In the genomic region with DNA sequence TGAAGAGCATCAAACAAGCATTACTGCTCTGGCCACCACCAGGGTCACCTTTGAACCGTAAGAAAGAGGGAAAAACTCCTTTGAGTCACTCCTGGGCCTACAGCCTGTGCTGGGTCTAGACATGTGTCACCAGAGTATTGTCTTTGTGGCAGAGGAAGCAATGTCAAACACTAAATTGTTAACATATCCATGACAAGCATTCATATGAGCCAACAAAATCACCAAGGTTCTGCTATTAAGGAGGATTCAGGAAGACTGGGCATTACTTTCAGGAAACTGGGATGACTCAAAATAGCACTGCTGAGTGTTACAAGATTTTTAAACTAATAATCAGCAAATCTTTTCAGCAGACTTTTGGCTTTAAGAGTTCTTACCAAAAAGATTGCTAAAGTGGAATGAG, we compare ENCODE assay signal across 25 cellular contexts. TPM values are rescaled to one million over a fixed set of nuclear protein-coding genes. Genes with fewer than 3 reads are reported as not detected.
A peak's percentile ranks its signal among the peaks of the same experiment; 100 is the strongest.
DNase-seq lines count a peak whose midpoint lies in the region; ATAC-seq, FAIRE-seq and TF ChIP-seq lines count a peak whose summit lies in the region.
"Had no signal": no experiment of that assay in that cellular context is flagged by ENCODE, and none has a peak within 500 bp of the region (broad histone marks: within the 10 kb centered on the region; RNA-seq: fewer than 3 reads in every experiment).

No MANE protein-coding gene starts in this region.

- H3K27me3 ChIP-seq in endothelial cell of umbilical vein (ENCODE audit: control insufficient read depth in 2 of 2, insufficient read depth in 2 of 2, low read length in 2 of 2) (peaks cover 0 to 5% of the 10 kb centered on the region in 2 experiments), skeletal muscle tissue (ENCODE audit: control insufficient read depth in 3 of 3, insufficient read depth in 3 of 3, low read length in 3 of 3) (no peaks in the 10 kb centered on the region), vagina (no peaks in the 10 kb centered on the region)
- H3K27me3 ChIP-seq: gastrocnemius medialis, thyroid gland had no signal

- intact Hi-C loops in endothelial cell of umbilical vein (cut with micrococcal nuclease): loop anchor here (1.0 kb wide), 2 partner anchors 11 to 22 kb away; no protein-coding TSS in a partner anchor
- intact Hi-C loops in left ventricle myocardium superior (cut with micrococcal nuclease): no loop called here
- intact Hi-C loops in vagina (cut with DNase I): no loop called here

- peaks cover 19% of the 10 kb centered on the region for H3K4me1 ChIP-seq in endothelial cell of umbilical vein (ENCODE audit: control insufficient read depth, extremely low read depth, insufficient read depth, low read length)
- H3K4me1 ChIP-seq in skeletal muscle tissue (ENCODE audit: control insufficient read depth in 3 of 3, insufficient read depth in 3 of 3, low read length in 3 of 3): peaks cover 0 to 3% (median 2%) of the 10 kb centered on the region in 3 donors
- H3K4me1 ChIP-seq in vagina: no peaks in the 10 kb centered on the region
- H3K4me1 ChIP-seq: thyroid gland had no signal

- H3K9me3 ChIP-seq in endothelial cell of umbilical vein (replicated peaks; ENCODE audit: control insufficient read depth, insufficient read depth, low read length): no peaks in the 10 kb centered on the region
- no peaks in the 10 kb centered on the region for H3K9me3 ChIP-seq in skeletal muscle tissue (ENCODE audit: control insufficient read depth in 3 of 3, low read length in 3 of 3)
- no peaks in the 10 kb centered on the region for H3K9me3 ChIP-seq in vagina
- H3K9me3 ChIP-seq: gastrocnemius medialis, thyroid gland had no signal

- TF ChIP-seq CTCF in endothelial cell of umbilical vein (IDR thresholded peaks at IDR 0.05; ENCODE audit: extremely low read depth in 1 of 2, insufficient read depth in 1 of 2, low read depth in 1 of 2, low read length in 2 of 2) (no peak), vagina (IDR thresholded peaks at IDR 0.05) (no peak)

- H3K79me2 ChIP-seq in endothelial cell of umbilical vein (ENCODE audit: control insufficient read depth, insufficient read depth, low read length): no peaks in the 10 kb centered on the region

- dilution Hi-C loops in endothelial cell of umbilical vein (cut with MboI; ENCODE audit: extremely low pct_ligation_motif_present, low sequenced_read_pairs): no loop called here

- POLR2A ChIA-PET in endothelial cell of umbilical vein (lab: Charles Lee): no interaction called here

- CTCF ChIA-PET in endothelial cell of umbilical vein (lab: Charles Lee): interaction anchor here (0.9 to 1.9 kb wide), 4 partner anchors 9 to 142 kb away, joined by 3 to 19 read pairs (median 4); no protein-coding TSS in a partner anchor

- TF ChIP-seq POLR2A in endothelial cell of umbilical vein (IDR thresholded peaks at IDR 0.05; ENCODE audit: low read depth, low read length) (no peak), erythroblast (IDR thresholded peaks at IDR 0.05; ENCODE audit: low read length) (no peak), vagina (IDR thresholded peaks at IDR 0.05) (no peak)

- BruUV-seq in endothelial cell of umbilical vein (replicated peaks; lab: Mats Ljungman, UMichigan): no TSS peak

- H3K4me3 ChIP-seq in endothelial cell of umbilical vein (replicated peaks in 1 of 3; ENCODE audit: insufficient read depth in 1 of 3, low read depth in 1 of 3, low read length in 3 of 3): no peak overlapping the region
- no peak overlapping the region for H3K4me3 ChIP-seq in skeletal muscle tissue (ENCODE audit: low read length in 3 of 3)
- no peak overlapping the region for H3K4me3 ChIP-seq in vagina
- H3K4me3 ChIP-seq: gastrocnemius medialis, SK-N-MC, thyroid gland had no signal

- H4K20me1 ChIP-seq in endothelial cell of umbilical vein (replicated peaks; ENCODE audit: control insufficient read depth, extremely low read depth, insufficient read depth, low read length): no peaks in the 10 kb centered on the region

- H3K4me2 ChIP-seq in endothelial cell of umbilical vein (ENCODE audit: insufficient read depth, low read length): peak overlapping the region; percentile 50

- H2AFZ ChIP-seq in endothelial cell of umbilical vein (ENCODE audit: low read depth, low read length): no peak overlapping the region

- ATAC-seq in left ventricle myocardium superior: peak; percentile 52
- ATAC-seq in HG03432 (IDR thresholded peaks at IDR 0.05; ENCODE audit: unreplicated experiment): no peak
- ATAC-seq: gastrocnemius medialis had no signal

- H3K9me1 ChIP-seq in endothelial cell of umbilical vein (replicated peaks; ENCODE audit: control insufficient read depth, extremely low read depth, insufficient read depth, low read length): no peaks in the 10 kb centered on the region

- H3K27ac ChIP-seq in endothelial cell of umbilical vein (ENCODE audit: insufficient read depth, low read depth, low read length): peak overlapping the region; percentile 51
- H3K27ac ChIP-seq in skeletal muscle tissue (ENCODE audit: low read depth, low read length): peak overlapping the region; percentile 59
- no peak overlapping the region for H3K27ac ChIP-seq in vagina
- H3K27ac ChIP-seq: epithelial cell of prostate, SK-N-MC, thyroid gland, WERI-Rb-1 had no signal

- no peak overlapping the region for H3K9ac ChIP-seq in endothelial cell of umbilical vein (replicated peaks; ENCODE audit: extremely low read depth, insufficient read depth, low read length)
- H3K9ac ChIP-seq in skeletal muscle tissue (ENCODE audit: low read depth in 1 of 3, low read length in 3 of 3): no peak overlapping the region

- peak; percentile 98 for FAIRE-seq in endothelial cell of umbilical vein (lab: Jason Lieb, UNC)
- FAIRE-seq: GM19239, keratinocyte had no signal

- H3K36me3 ChIP-seq in endothelial cell of umbilical vein (ENCODE audit: control insufficient read depth in 2 of 2, extremely low read depth in 1 of 2, insufficient read depth in 2 of 2, low read length in 2 of 2) (no peaks in the 10 kb centered on the region), skeletal muscle tissue (ENCODE audit: control insufficient read depth in 3 of 3, insufficient read depth in 3 of 3, low read length in 3 of 3) (no peaks in the 10 kb centered on the region), vagina (no peaks in the 10 kb centered on the region)
- H3K36me3 ChIP-seq: gastrocnemius medialis, thyroid gland, WERI-Rb-1 had no signal

- DNase-seq in HT1080 (ENCODE audit: low read depth) (peak; percentile 42), endothelial cell of umbilical vein (ENCODE audit: low read depth, low spot score) (peak; percentile 85), left ventricle myocardium superior (no peak), NCI-H2171 treated with DMSO at 0.1 percent for 48 hours (lab: John Stamatoyannopoulos, UW) (no peak), erythroblast (lab: John Stamatoyannopoulos, UW) (no peak), vagina (ENCODE audit: extremely low spot score in 2 of 2) (no peak)
- DNase-seq: activated CD4-positive, alpha-beta T cell treated with anti-CD3 and anti-CD28 coated beads, Interleukin-2, amount 50 U/mL, for 1 hour; CD4-positive, alpha-beta T cell; gastrocnemius medialis; NCI-H1105; NCI-H1930; NCI-H226; occipital lobe; RPMI8226; thyroid gland; WERI-Rb-1 had no signal

TF ChIP-seq in endothelial cell of umbilical vein, 7 proteins besides CTCF, POLR2A, EP300 and RAD21:
- TF ChIP-seq EZH2 (IDR thresholded peaks at IDR 0.05; ENCODE audit: borderline replicate concordance, low read depth, low read length, severe bottlenecking): no peak
- TF ChIP-seq, protein P1, sequence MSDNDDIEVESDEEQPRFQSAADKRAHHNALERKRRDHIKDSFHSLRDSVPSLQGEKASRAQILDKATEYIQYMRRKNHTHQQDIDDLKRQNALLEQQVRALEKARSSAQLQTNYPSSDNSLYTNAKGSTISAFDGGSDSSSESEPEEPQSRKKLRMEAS (IDR thresholded peaks at IDR 0.05; ENCODE audit: insufficient read depth, insufficient read length): no peak
- peak; percentile 80 for TF ChIP-seq POLR2AphosphoS5 (IDR thresholded peaks at IDR 0.05; ENCODE audit: insufficient read depth, low read depth, low read length)
- peak; percentile 82 for TF ChIP-seq FOS (IDR thresholded peaks at IDR 0.05; ENCODE audit: borderline replicate concordance, insufficient read depth, low read length)
- peak; percentile 74 for TF ChIP-seq JUN (IDR thresholded peaks at IDR 0.05; ENCODE audit: borderline replicate concordance, insufficient read depth, insufficient read length, low read depth)
- no peak for TF ChIP-seq GATA2 (IDR thresholded peaks at IDR 0.05; ENCODE audit: insufficient read depth, insufficient read length, low read depth, low read length)
- TF ChIP-seq MYC (IDR thresholded peaks at IDR 0.05; ENCODE audit: low read depth, low read length): no peak
TF ChIP-seq in endothelial cell of umbilical vein: peak in this region for 3.

RNA-seq across cellular contexts. Expression of a gene that starts 28.1 kb away (rescaled TPM):
- 0.67 and 1.8 TPM in 2 replicates for total RNA-seq in HT1080 (2014; rRNA removed; shearing (Covaris generic))
- 0.55 and 1.2 TPM in 2 replicates for polyA plus RNA-seq in HT1080 (2015; cell fraction: cytosol; rRNA removed)
- 0.16 and 0.79 TPM in 2 replicates for polyA plus RNA-seq in HT1080 (2015; cell fraction: nucleus; rRNA removed)
- total RNA-seq in endothelial cell of umbilical vein: not detected in 2 replicates
- not detected in 2 replicates for polyA plus RNA-seq in endothelial cell of umbilical vein
- not detected in 2 replicates for polyA plus RNA-seq in endothelial cell of umbilical vein (2011; cell fraction: cytosol; rRNA removed)
- not detected in 2 replicates for polyA plus RNA-seq in endothelial cell of umbilical vein (2011; cell fraction: nucleus; rRNA removed)
- polyA plus RNA-seq in endothelial cell of umbilical vein (2012): 0.03 TPM in 2 replicates
- polyA minus RNA-seq in endothelial cell of umbilical vein: not detected in 2 replicates
- not detected for polyA minus RNA-seq in endothelial cell of umbilical vein (2011; cell fraction: cytosol; rRNA and poly(A)+ RNA removed)
- polyA minus RNA-seq in endothelial cell of umbilical vein (2011; cell fraction: nucleus; rRNA and poly(A)+ RNA removed): not detected in 2 replicates
- 2.0 TPM for total RNA-seq in left ventricle myocardium superior
- total RNA-seq in skeletal muscle tissue: 1.6 TPM
- total RNA-seq in vagina: 0.98 TPM
- total RNA-seq: activated T-helper 1 cell treated with anti-CD3 and anti-CD28 coated beads, Interleukin-12 subunit alpha, Interleukin-12 subunit beta, Interleukin-2, Interleukin-4 antibody, amounts not matched to agents 30 ng/mL and 10 ng/mL and 1 ng/mL, durations not matched to agents 14 hours and 24 hours and 36 hours; CD4-positive, alpha-beta T cell; T-helper 2 cell treated with Interferon-gamma antibody and Interleukin-4, amounts not matched to agents 100 ng/mL and 5 ng/mL, for 36 hours had no signal
- polyA plus RNA-seq: IgD-negative memory B cell had no signal

Comparison
In these comparisons a context has a peak if more than half of its experiments do, and no peak if none do; other contexts are left out.
1. DNase-seq: peak in HT1080 (single experiment) and endothelial cell of umbilical vein (single experiment); none in left ventricle myocardium superior (single experiment), NCI-H2171 treated with DMSO at 0.1 percent for 48 hours (single experiment), erythroblast (0 of 2) and vagina (0 of 2).